21 cellular contexts compared by ENCODE assay signal in the genomic region with DNA sequence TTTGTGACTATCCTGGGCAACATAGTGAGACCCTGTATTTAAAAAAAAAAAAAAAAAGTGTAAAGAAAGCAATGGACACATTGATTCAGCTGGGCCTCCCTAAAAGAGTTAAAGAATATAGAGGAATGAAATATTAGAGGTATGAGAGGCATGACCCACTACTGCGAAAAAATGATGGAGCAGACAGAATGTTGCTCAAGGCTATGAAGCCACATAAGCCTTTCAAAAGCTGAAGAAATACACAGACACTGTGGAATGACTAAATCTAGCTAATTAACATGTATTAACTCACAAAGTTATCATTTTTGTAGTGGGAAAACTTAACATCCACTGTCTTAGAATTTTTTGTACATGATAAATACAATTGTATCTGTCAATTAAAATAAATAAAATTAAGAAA.
DNase-seq lines count a peak whose midpoint lies in the region; ATAC-seq and TF ChIP-seq lines count a peak whose summit lies in the region.
"Had no signal": no experiment of that assay in that cellular context is flagged by ENCODE, and none has a peak within 500 bp of the region (broad histone marks: within the 10 kb centered on the region; RNA-seq: fewer than 3 reads in every experiment).

No MANE protein-coding gene starts in this region.

- ATAC-seq in HG03280 (IDR thresholded peaks at IDR 0.05; ENCODE audit: unreplicated experiment), result no peak
- no peak for ATAC-seq in HG03439 (IDR thresholded peaks at IDR 0.05; ENCODE audit: unreplicated experiment)
- ATAC-seq in naive thymus-derived CD4-positive, alpha-beta T cell, result no peak
- ATAC-seq: GM23338 had no signal

- no peaks in the 10 kb centered on the region for H3K4me1 Mint-ChIP-seq in naive thymus-derived CD4-positive, alpha-beta T cell
- H3K4me1 Mint-ChIP-seq: IgD-negative memory B cell had no signal

- TF ChIP-seq CTCF in tibial artery (IDR thresholded peaks at IDR 0.05), result no peak

- H3K36me3 ChIP-seq in tibial artery, result no peaks in the 10 kb centered on the region
- H3K36me3 ChIP-seq in naive thymus-derived CD4-positive, alpha-beta T cell (ENCODE audit: control insufficient read depth in 2 of 3, insufficient read depth in 3 of 3, low read length in 3 of 3), result no peaks in the 10 kb centered on the region

- no peak overlapping the region for H3K4me3 Mint-ChIP-seq in naive thymus-derived CD4-positive, alpha-beta T cell
- H3K4me3 Mint-ChIP-seq: GM23338, IgD-negative memory B cell had no signal

- peaks cover 0 to 19% (median 3%) of the 10 kb centered on the region in 11 donors for H3K9me3 Mint-ChIP-seq in naive thymus-derived CD4-positive, alpha-beta T cell
- H3K9me3 Mint-ChIP-seq: GM23338 had no signal

- H3K27me3 ChIP-seq in tibial artery, result no peaks in the 10 kb centered on the region
- H3K27me3 ChIP-seq in naive thymus-derived CD4-positive, alpha-beta T cell (ENCODE audit: control insufficient read depth in 2 of 2, insufficient read depth in 2 of 2, low read length in 2 of 2), result no peaks in the 10 kb centered on the region

- H3K4me1 ChIP-seq in tibial artery, result peaks cover 0 to 50% (median 13%) of the 10 kb centered on the region in 4 donors
- H3K4me1 ChIP-seq in naive thymus-derived CD4-positive, alpha-beta T cell (ENCODE audit: control insufficient read depth in 2 of 2, insufficient read depth in 2 of 2, low read length in 2 of 2), result no peaks in the 10 kb centered on the region

- POLR2A ChIA-PET in naive thymus-derived CD4-positive, alpha-beta T cell (lab: Charles Lee), result no interaction called here

- CTCF ChIA-PET in naive thymus-derived CD4-positive, alpha-beta T cell (lab: Charles Lee), result no interaction called here

- H3K36me3 Mint-ChIP-seq in naive thymus-derived CD4-positive, alpha-beta T cell, result peaks cover 0 to 4% (median 0%) of the 10 kb centered on the region in 5 donors
- H3K36me3 Mint-ChIP-seq: IgD-negative memory B cell had no signal

- no peaks in the 10 kb centered on the region for H3K9me3 ChIP-seq in tibial artery
- no peaks in the 10 kb centered on the region for H3K9me3 ChIP-seq in naive thymus-derived CD4-positive, alpha-beta T cell (ENCODE audit: control insufficient read depth in 2 of 3, low read length in 3 of 3)
- H3K9me3 ChIP-seq: SK-N-SH had no signal

- intact Hi-C loops in tibial artery (cut with DNase I; ENCODE audit: low total_unique reads), result no loop called here
- intact Hi-C loops in naive thymus-derived CD4-positive, alpha-beta T cell (cut with micrococcal nuclease), result no loop called here

- peak; percentile 5 for DNase-seq in GM03348 (ENCODE audit: low spot score)
- peak; percentile 79 for DNase-seq in amniotic epithelial cell (ENCODE audit: low read depth)
- peak; percentile 46 for DNase-seq in fibroblast of peridontal ligament (ENCODE audit: extremely low read depth)
- DNase-seq in tibial artery, result no peak
- no peak for DNase-seq in naive thymus-derived CD4-positive, alpha-beta T cell
- DNase-seq: AML-193; DMS79; HCEC 1CT; Karpas-422; NCI-H1048; NCI-H1436; NCI-H2029 treated with DMSO at 0.1 percent for 48 hours; NCI-H2171; NK-92 treated with Interleukin-12 subunit alpha and Interleukin-12 subunit beta, amount 100 ng/mL, for 24 hours; SHP77; SK-N-SH had no signal

- H3K27ac ChIP-seq in tibial artery, result peak overlapping the region; percentile 51 to 66
- no peak overlapping the region for H3K27ac ChIP-seq in naive thymus-derived CD4-positive, alpha-beta T cell (ENCODE audit: low read depth, low read length)
- H3K27ac ChIP-seq: C4-2B had no signal

- H3K27ac Mint-ChIP-seq in naive thymus-derived CD4-positive, alpha-beta T cell, result no peak overlapping the region
- H3K27ac Mint-ChIP-seq: GM23338, IgD-negative memory B cell had no signal

- H3K4me3 ChIP-seq in tibial artery, result no peak overlapping the region
- no peak overlapping the region for H3K4me3 ChIP-seq in naive thymus-derived CD4-positive, alpha-beta T cell (ENCODE audit: low read length)
- H3K4me3 ChIP-seq: GM23338 had no signal

- H3K27me3 Mint-ChIP-seq in naive thymus-derived CD4-positive, alpha-beta T cell, result no peaks in the 10 kb centered on the region
- H3K27me3 Mint-ChIP-seq: IgD-negative memory B cell had no signal

Comparison
In these comparisons a context has a peak if more than half of its experiments do, and no peak if none do; other contexts are left out.
1. DNase-seq: peak in GM03348 (single experiment), amniotic epithelial cell (single experiment) and fibroblast of peridontal ligament (single experiment); none in tibial artery (0 of 2) and naive thymus-derived CD4-positive, alpha-beta T cell (0 of 9).